Comparison of ENCODE assay signal across 1 cellular context in the genomic region with DNA sequence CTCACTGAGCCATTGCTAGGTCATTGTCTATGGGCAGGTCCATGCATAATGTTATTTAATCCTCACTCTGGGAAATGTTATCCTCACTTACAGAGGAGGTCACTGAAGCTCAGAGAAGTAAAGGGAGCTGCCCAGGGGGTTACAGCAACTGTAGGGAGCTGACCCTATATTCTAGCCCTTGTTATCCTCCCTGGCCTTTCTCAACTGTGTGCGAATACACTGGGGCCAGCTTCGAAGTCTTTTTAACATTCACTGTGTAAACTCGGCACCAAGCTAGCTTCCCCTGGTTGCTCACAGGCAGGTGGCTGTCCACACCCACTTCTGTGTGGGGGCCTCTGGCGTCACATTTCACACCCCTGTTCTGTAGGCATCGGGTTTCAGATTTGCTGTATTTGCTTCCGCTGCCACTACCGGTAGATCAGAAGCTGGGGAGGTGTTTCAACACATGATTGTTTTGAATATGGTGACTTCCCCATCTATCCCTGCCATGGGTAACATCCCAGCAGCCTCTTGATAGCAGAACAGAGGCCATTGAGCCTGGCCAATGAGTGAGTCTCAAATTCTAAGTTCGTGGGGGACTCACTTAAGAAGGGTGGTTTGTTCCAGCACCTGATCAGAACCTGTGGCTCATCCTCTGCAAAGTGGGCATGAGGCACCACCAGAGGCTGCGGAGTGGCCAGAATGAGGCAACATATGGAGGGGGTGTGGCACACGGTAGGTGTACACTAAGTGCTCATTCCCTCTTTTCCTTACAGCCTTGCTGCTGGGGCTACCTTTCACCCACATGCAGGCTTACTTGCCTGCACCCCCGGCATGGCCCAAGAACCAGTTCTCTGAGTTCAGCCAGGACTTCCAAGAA.
A peak's percentile ranks its signal among the peaks of the same experiment; 100 is the strongest.
TF ChIP-seq lines count a peak whose summit lies in the region.

No MANE protein-coding gene starts in this region.

TF ChIP-seq in GM12878, 131 proteins besides CTCF, POLR2A, EP300 and RAD21 (continued from another document):
- TF ChIP-seq, protein P1, sequence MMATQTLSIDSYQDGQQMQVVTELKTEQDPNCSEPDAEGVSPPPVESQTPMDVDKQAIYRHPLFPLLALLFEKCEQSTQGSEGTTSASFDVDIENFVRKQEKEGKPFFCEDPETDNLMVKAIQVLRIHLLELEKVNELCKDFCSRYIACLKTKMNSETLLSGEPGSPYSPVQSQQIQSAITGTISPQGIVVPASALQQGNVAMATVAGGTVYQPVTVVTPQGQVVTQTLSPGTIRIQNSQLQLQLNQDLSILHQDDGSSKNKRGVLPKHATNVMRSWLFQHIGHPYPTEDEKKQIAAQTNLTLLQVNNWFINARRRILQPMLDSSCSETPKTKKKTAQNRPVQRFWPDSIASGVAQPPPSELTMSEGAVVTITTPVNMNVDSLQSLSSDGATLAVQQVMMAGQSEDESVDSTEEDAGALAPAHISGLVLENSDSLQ (IDR thresholded peaks at IDR 0.05): peak; percentile 5; the same call in 1 of the 2 replicates
- TF ChIP-seq BCL3 (IDR thresholded peaks at IDR 0.05; ENCODE audit: borderline replicate concordance, insufficient read depth, low read depth, low read length, poor library complexity, severe bottlenecking) (peak; percentile 12), SMC3 (IDR thresholded peaks at IDR 0.05; ENCODE audit: borderline replicate concordance, low read length) (peak; percentile 19; the same call in 1 of the 2 replicates), RCOR1 (conservative IDR thresholded peaks at IDR 0.05; ENCODE audit: low read depth, low read length) (0 out of 2 replicates have a peak, but pooled peaks have one; percentile 86), HDGF (IDR thresholded peaks at IDR 0.05) (no peak), SMARCA5 (IDR thresholded peaks at IDR 0.05) (no peak; the same call in none of the 2 replicates), CREM (IDR thresholded peaks at IDR 0.05; ENCODE audit: low read depth) (peak; percentile 93), KDM1A (IDR thresholded peaks at IDR 0.05; ENCODE audit: borderline replicate concordance) (no peak), SMAD5 (IDR thresholded peaks at IDR 0.05; ENCODE audit: low read depth) (no peak), BACH1 (IDR thresholded peaks at IDR 0.05; ENCODE audit: borderline replicate concordance) (no peak), BRCA1 (IDR thresholded peaks at IDR 0.05; ENCODE audit: low read depth, low read length) (0 out of 2 replicates have a peak, but pooled peaks have one; percentile 19), LARP7 (IDR thresholded peaks at IDR 0.05) (0 out of 2 replicates have a peak, but pooled peaks have one; percentile 36)
TF ChIP-seq in GM12878: peak in this region for 42.
